Comparison of ENCODE assay signal across 8 cellular contexts in the genomic region with DNA sequence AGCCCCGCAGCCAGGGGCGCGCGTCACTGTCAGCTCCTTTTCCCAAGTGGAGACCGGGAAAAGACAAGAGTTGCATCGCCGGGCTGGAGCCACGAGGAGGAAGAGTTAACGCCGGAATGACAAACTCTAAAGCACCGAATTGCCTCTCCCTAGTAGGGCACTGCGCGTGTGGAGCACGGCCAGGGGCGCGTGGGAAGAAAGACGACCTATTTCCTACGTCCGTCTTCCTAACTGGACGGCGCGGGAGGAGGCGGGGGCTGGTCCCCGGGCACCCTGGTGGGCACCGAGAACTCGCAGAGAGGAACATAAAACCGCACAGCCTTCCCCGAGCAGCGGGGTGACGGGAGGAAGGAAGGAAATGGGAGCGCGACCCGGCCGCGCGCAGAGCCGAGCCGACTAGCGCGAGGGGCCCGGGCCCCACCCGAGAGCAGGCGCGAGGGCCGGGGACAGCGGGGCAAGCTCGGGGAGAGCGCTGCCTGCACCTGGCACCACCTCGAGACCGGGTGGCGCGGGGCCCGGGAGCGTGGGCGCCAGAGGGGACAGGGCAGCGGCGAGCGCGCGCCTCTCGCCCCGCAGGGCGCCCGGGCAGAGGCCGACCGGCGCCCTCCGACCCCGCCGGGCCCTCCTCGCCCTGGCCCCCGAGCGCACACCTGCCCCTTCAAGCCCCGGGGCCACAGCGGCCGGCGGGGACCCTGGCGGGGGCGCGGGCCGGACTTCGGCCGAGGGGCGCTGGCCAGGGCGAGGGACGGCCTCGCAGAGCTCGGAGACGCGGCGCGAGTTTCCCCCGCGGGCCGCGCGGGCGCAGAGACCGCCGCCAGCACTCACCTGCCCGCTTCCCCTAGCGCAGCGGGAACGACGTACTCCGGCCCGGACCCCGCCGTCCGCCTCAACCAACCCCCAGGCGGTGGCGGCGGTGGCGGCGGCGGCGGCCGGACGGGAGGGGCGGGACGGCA. TPM values are rescaled to one million over a fixed set of nuclear protein-coding genes. Genes with fewer than 3 reads are reported as not detected.
A peak's percentile ranks its signal among the peaks of the same experiment; 100 is the strongest.
DNase-seq lines count a peak whose midpoint lies in the region; FAIRE-seq and TF ChIP-seq lines count a peak whose summit lies in the region.

No MANE protein-coding gene starts in this region.

- H3K27ac ChIP-seq in HEK293 (ENCODE audit: extremely low read depth, low read depth, low read length), result peak overlapping the region; percentile 88
- H3K27ac ChIP-seq in mesenchymal stem cell (ENCODE audit: low read length, poor library complexity, severe bottlenecking), result peak overlapping the region; percentile 17

- peak overlapping the region; percentile 69 for H3K9ac ChIP-seq in endocrine pancreas (ENCODE audit: control insufficient read depth, insufficient read depth, low read length)
- H3K9ac ChIP-seq in mesenchymal stem cell (ENCODE audit: low read length), result peak overlapping the region; percentile 79

- H3K9me3 ChIP-seq in HEK293 (ENCODE audit: control insufficient read depth, insufficient read depth, low read depth, low read length) (no peaks in the 10 kb centered on the region), endocrine pancreas (ENCODE audit: control insufficient read depth, low read length) (no peaks in the 10 kb centered on the region), mesenchymal stem cell (ENCODE audit: control insufficient read depth, low read length) (no peaks in the 10 kb centered on the region)

- peak overlapping the region in 1 of 2 experiments; percentile 84 for H3K14ac ChIP-seq in mesenchymal stem cell (ENCODE audit: low read length in 2 of 2)

- H3K36me3 ChIP-seq in HEK293 (ENCODE audit: control insufficient read depth in 2 of 2, insufficient read depth in 1 of 2, low read length in 2 of 2) (no peaks in the 10 kb centered on the region), endocrine pancreas (ENCODE audit: control insufficient read depth, insufficient read depth, low read length) (no peaks in the 10 kb centered on the region), mesenchymal stem cell (ENCODE audit: control insufficient read depth in 1 of 2, insufficient read depth in 2 of 2, low read depth in 1 of 2, low read length in 2 of 2) (peaks cover 0 to 4% of the 10 kb centered on the region in 2 experiments)

- TF ChIP-seq CTCF in HEK293 (tag by site-specific recombination; IDR thresholded peaks at IDR 0.05), result peak; percentile 38; the same call in 1 of the 2 replicates

- peak overlapping the region; percentile 41 to 67 for H3K4ac ChIP-seq in mesenchymal stem cell (ENCODE audit: low read depth in 1 of 2, low read length in 2 of 2)

- peak overlapping the region; percentile 66 for H2AFZ ChIP-seq in mesenchymal stem cell (ENCODE audit: low read depth, low read length)

- peak overlapping the region; percentile 79 for H2BK5ac ChIP-seq in mesenchymal stem cell (ENCODE audit: low read depth, low read length, poor library complexity, severe bottlenecking)

- H3K4me3 ChIP-seq in HEK293 (ENCODE audit: low read depth, low read length), result peak overlapping the region; percentile 96
- peak overlapping the region; percentile 88 for H3K4me3 ChIP-seq in endocrine pancreas (ENCODE audit: control insufficient read depth, insufficient read depth, low read length)
- H3K4me3 ChIP-seq in mesenchymal stem cell (ENCODE audit: insufficient read depth in 1 of 2, low read depth in 1 of 2, low read length in 2 of 2), result peak overlapping the region; percentile 86 to 93

- DNase-seq in GM12891 (ENCODE audit: insufficient read length, low spot score) (peak; percentile 19), NCI-H1105 treated with DMSO at 0.1 percent for 48 hours (lab: John Stamatoyannopoulos, UW) (peak; percentile 25), mesenchymal stem cell (peak; percentile 83), NCI-H2029 treated with DMSO at 0.1 percent for 48 hours (lab: John Stamatoyannopoulos, UW) (no peak)
- DNase-seq in activated CD8-positive, alpha-beta memory T cell treated with anti-CD3 and anti-CD28 coated beads for 24 hours, result peak; percentile 76
- DNase-seq in stimulated activated CD8-positive, alpha-beta memory T cell treated with anti-CD3 and anti-CD28 coated beads, Interleukin-15, amount 100 ng/mL, for 24 hours (ENCODE audit: low read depth), result peak; percentile 4

- no peak overlapping the region for H2AK5ac ChIP-seq in mesenchymal stem cell (ENCODE audit: low read length, severe bottlenecking)

- H2BK12ac ChIP-seq in mesenchymal stem cell (ENCODE audit: low read length in 2 of 2), result peak overlapping the region in 1 of 2 experiments; percentile 57

- POLR2A ChIA-PET in HEK293 (lab: Yijun Ruan, JAX), result interaction anchor here (0.6 to 1.5 kb wide), 18 partner anchors 10 to 491 kb away, joined by 3 to 12 read pairs (median 3); a partner anchor contains a TSS

- FAIRE-seq in GM12891 (lab: Jason Lieb, UNC), result peak; percentile 79

- H2BK120ac ChIP-seq in mesenchymal stem cell (ENCODE audit: low read depth, low read length), result no peak overlapping the region

- H4K91ac ChIP-seq in mesenchymal stem cell (ENCODE audit: low read length), result peak overlapping the region; percentile 62

- CTCF ChIA-PET in HEK293 (lab: Yijun Ruan, JAX), result interaction anchor here (0.6 kb wide), 1 partner anchor 394 kb away, joined by 4 read pairs; no protein-coding TSS in a partner anchor

- no peak overlapping the region for H2BK15ac ChIP-seq in mesenchymal stem cell (ENCODE audit: low read depth, poor library complexity, severe bottlenecking)

- H3K18ac ChIP-seq in mesenchymal stem cell (ENCODE audit: low read depth in 1 of 2, low read length in 2 of 2), result peak overlapping the region; percentile 73 to 81

- H4K8ac ChIP-seq in mesenchymal stem cell (ENCODE audit: low read length), result peak overlapping the region; percentile 31

- no peak for TF ChIP-seq POLR2A in GM12891 (IDR thresholded peaks at IDR 0.05; ENCODE audit: low read depth, low read length)

- no peaks in the 10 kb centered on the region for H3K79me1 ChIP-seq in mesenchymal stem cell (replicated peaks; ENCODE audit: low read length, poor library complexity, severe bottlenecking)

- peaks cover 15% of the 10 kb centered on the region for H3K4me1 ChIP-seq in HEK293 (ENCODE audit: control insufficient read depth, insufficient read depth, low read length)
- peaks cover 24% of the 10 kb centered on the region for H3K4me1 ChIP-seq in endocrine pancreas (ENCODE audit: control insufficient read depth, insufficient read depth, low read length)
- H3K4me1 ChIP-seq in mesenchymal stem cell (ENCODE audit: control insufficient read depth, insufficient read depth, low read depth, low read length), result peaks cover 7% of the 10 kb centered on the region

- peak overlapping the region; percentile 97 for H3K4me2 ChIP-seq in mesenchymal stem cell (ENCODE audit: low read length, poor library complexity, severe bottlenecking)

- 1% methylated on average over 67 of the region's 121 CpGs for WGBS in mesenchymal stem cell

- no peaks in the 10 kb centered on the region for H3K27me3 ChIP-seq in endocrine pancreas (ENCODE audit: control insufficient read depth, insufficient read depth, low read length)
- H3K27me3 ChIP-seq in mesenchymal stem cell (ENCODE audit: control insufficient read depth in 1 of 2, insufficient read depth in 1 of 2, low read length in 2 of 2), result no peaks in the 10 kb centered on the region

- H3K23ac ChIP-seq in mesenchymal stem cell (ENCODE audit: low read length in 2 of 2), result peak overlapping the region in 1 of 2 experiments; percentile 84

TF ChIP-seq in GM12891, 5 proteins besides CTCF, POLR2A, EP300 and RAD21:
- TF ChIP-seq PAX5 (IDR thresholded peaks at IDR 0.05; ENCODE audit: insufficient read depth, low read length, severe bottlenecking) (no peak), POLR2AphosphoS5 (IDR thresholded peaks at IDR 0.05; ENCODE audit: low read depth, low read length) (no peak), SPI1 (IDR thresholded peaks at IDR 0.05; ENCODE audit: low read depth, low read length) (no peak), TAF1 (IDR thresholded peaks at IDR 0.05; ENCODE audit: low read depth, low read length) (no peak)

TF ChIP-seq in HEK293, 187 proteins besides CTCF, POLR2A, EP300 and RAD21 (continues in another document):
- TF ChIP-seq ZBTB20 (tag by site-specific recombination; IDR thresholded peaks at IDR 0.05) (peak; percentile 93), ZBTB1 (tag by site-specific recombination; IDR thresholded peaks at IDR 0.05) (no peak), ZNF76 (tag by site-specific recombination; IDR thresholded peaks at IDR 0.05; ENCODE audit: borderline replicate concordance, low read depth) (peak; percentile 79; the same call in 1 of the 2 replicates), ZNF600 (tag by site-specific recombination; IDR thresholded peaks at IDR 0.05) (peak; percentile 67)
- TF ChIP-seq, protein P1, sequence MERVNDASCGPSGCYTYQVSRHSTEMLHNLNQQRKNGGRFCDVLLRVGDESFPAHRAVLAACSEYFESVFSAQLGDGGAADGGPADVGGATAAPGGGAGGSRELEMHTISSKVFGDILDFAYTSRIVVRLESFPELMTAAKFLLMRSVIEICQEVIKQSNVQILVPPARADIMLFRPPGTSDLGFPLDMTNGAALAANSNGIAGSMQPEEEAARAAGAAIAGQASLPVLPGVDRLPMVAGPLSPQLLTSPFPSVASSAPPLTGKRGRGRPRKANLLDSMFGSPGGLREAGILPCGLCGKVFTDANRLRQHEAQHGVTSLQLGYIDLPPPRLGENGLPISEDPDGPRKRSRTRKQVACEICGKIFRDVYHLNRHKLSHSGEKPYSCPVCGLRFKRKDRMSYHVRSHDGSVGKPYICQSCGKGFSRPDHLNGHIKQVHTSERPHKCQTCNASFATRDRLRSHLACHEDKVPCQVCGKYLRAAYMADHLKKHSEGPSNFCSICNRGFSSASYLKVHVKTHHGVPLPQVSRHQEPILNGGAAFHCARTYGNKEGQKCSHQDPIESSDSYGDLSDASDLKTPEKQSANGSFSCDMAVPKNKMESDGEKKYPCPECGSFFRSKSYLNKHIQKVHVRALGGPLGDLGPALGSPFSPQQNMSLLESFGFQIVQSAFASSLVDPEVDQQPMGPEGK (tag by site-specific recombination; IDR thresholded peaks at IDR 0.05), result peak; percentile 68

RNA-seq across cellular contexts. Expression of a gene that starts 0.5 kb away (rescaled TPM):
- polyA plus RNA-seq in GM12891 (2012; ENCODE audit: low read depth, missing spikeins), result 19.0 TPM
- 32.0 TPM for polyA plus RNA-seq in mesenchymal stem cell (2013, experiment 1 of 2)
- polyA plus RNA-seq in mesenchymal stem cell (2013, experiment 2 of 2), result 31.1 TPM

RNA-seq across cellular contexts. Expression of a gene that starts 1.0 kb away (rescaled TPM):
- polyA plus RNA-seq in GM12891 (2012; ENCODE audit: low read depth, missing spikeins), result 54.3 TPM
- polyA plus RNA-seq in mesenchymal stem cell (2013, experiment 1 of 2), result 60.7 TPM
- polyA plus RNA-seq in mesenchymal stem cell (2013, experiment 2 of 2), result 59.2 TPM
